ENCODE assay signal across 27 cellular contexts in genomic region chr22:45787770-45788169, GRCh38.
"Had no signal": no experiment of that assay in that cellular context is flagged by ENCODE, and none has a peak within 500 bp of the region (broad histone marks: within the 10 kb centered on the region; RNA-seq: fewer than 3 reads in every experiment).

No MANE protein-coding gene starts in this region.

- H3K36me3 ChIP-seq: right atrium auricular region, suprapubic skin had no signal

- ATAC-seq: activated CD4-positive, CD25-positive, alpha-beta regulatory T cell treated with anti-CD3 and anti-CD28 coated beads, Interleukin-2, amount 50 U/mL, for 24 hours; effector memory CD8-positive, alpha-beta T cell; stimulated activated naive B cell treated with anti-CD40 and anti-IgM and Interleukin-4, amounts not matched to agents 10 μg/mL and 1 μg/mL and 100 μg/mL, for 72 hours had no signal

- H3K27me3 ChIP-seq: right atrium auricular region, stomach, suprapubic skin, tibial artery had no signal

- H2AFZ ChIP-seq: parathyroid adenoma had no signal

- DNase-seq: activated CD4-positive, alpha-beta T cell treated with anti-CD3 and anti-CD28 coated beads for 48 hours; activated CD4-positive, alpha-beta T cell treated with anti-CD3 and anti-CD28 coated beads, Interleukin-2, amount 50 U/mL, for 48 hours; activated CD8-positive, alpha-beta memory T cell treated with anti-CD3 and anti-CD28 coated beads for 24 hours; activated effector memory CD4-positive, alpha-beta T cell treated with Interleukin-2 at 50 U/mL for 16 hours; activated naive CD4-positive, alpha-beta T cell treated with Interleukin-2 at 50 U/mL for 16 hours; amniotic stem cell; caudate nucleus; cortex of kidney; effector memory CD8-positive, alpha-beta T cell; erythroblast; glutamatergic neuron; islet precursor cell; mammary epithelial cell; naive B cell; stimulated activated CD4-positive, alpha-beta T cell treated with anti-CD3 and anti-CD28 coated beads, Interleukin-15, amount 100 ng/mL, for 24 hours; stimulated activated CD4-positive, alpha-beta T cell treated with anti-CD3 and anti-CD28 coated beads, Interleukin-2, amount 100 ng/mL, for 24 hours; stimulated activated naive B cell treated with anti-CD40 and anti-IgM and Interleukin-4, amounts not matched to agents 10 μg/mL and 1 μg/mL and 100 μg/mL, for 72 hours; stomach; T-helper 9 cell; tibial artery had no signal

- H3K4me1 ChIP-seq: tibial artery had no signal

- H3K4me3 ChIP-seq: right atrium auricular region, stomach, suprapubic skin, tibial artery had no signal

- H3K9ac ChIP-seq: parathyroid adenoma had no signal

- H3K27ac ChIP-seq: parathyroid adenoma, right atrium auricular region, stomach, suprapubic skin, tibial artery, VCaP had no signal

- FAIRE-seq: frontal cortex, TTC549 had no signal

- H3K9me3 ChIP-seq: right atrium auricular region, stomach, suprapubic skin, tibial artery had no signal
